Comparison of ENCODE assay signal across 12 cellular contexts in genomic region chr19:1699386-1699785, GRCh38. TPM values are rescaled to one million over a fixed set of nuclear protein-coding genes. Genes with fewer than 3 reads are reported as not detected.
"Had no signal": no experiment of that assay in that cellular context is flagged by ENCODE, and none has a peak within 500 bp of the region (broad histone marks: within the 10 kb centered on the region; RNA-seq: fewer than 3 reads in every experiment).

No MANE protein-coding gene starts in this region.

- H3K36me3 Mint-ChIP-seq: IgD-negative memory B cell had no signal

- H3K4me1 ChIP-seq: HAP-1 had no signal

- H3K4me3 ChIP-seq: GM23338, HAP-1 had no signal

- H3K36me3 ChIP-seq: HAP-1 had no signal

- H3K27ac Mint-ChIP-seq: GM23338, HFFc6, IgD-negative memory B cell had no signal

- ATAC-seq: HCT116 had no signal

- H3K9ac ChIP-seq: KMS-11 had no signal

- H3K27ac ChIP-seq: HL-60, KMS-11 had no signal

- DNase-seq: HFFc6, Karpas-422, KBM-7 had no signal

- H3K4me3 Mint-ChIP-seq: GM23338, HFFc6, IgD-negative memory B cell had no signal

- H3K4me2 ChIP-seq: GM23338, KMS-11 had no signal

RNA-seq across cellular contexts. Expression of gene ONECUT3, which starts 53.9 kb away (rescaled TPM):
- total RNA-seq: GM23338, H1, HepG2, HFFc6, HT1080 had no signal
